In the genomic region with DNA sequence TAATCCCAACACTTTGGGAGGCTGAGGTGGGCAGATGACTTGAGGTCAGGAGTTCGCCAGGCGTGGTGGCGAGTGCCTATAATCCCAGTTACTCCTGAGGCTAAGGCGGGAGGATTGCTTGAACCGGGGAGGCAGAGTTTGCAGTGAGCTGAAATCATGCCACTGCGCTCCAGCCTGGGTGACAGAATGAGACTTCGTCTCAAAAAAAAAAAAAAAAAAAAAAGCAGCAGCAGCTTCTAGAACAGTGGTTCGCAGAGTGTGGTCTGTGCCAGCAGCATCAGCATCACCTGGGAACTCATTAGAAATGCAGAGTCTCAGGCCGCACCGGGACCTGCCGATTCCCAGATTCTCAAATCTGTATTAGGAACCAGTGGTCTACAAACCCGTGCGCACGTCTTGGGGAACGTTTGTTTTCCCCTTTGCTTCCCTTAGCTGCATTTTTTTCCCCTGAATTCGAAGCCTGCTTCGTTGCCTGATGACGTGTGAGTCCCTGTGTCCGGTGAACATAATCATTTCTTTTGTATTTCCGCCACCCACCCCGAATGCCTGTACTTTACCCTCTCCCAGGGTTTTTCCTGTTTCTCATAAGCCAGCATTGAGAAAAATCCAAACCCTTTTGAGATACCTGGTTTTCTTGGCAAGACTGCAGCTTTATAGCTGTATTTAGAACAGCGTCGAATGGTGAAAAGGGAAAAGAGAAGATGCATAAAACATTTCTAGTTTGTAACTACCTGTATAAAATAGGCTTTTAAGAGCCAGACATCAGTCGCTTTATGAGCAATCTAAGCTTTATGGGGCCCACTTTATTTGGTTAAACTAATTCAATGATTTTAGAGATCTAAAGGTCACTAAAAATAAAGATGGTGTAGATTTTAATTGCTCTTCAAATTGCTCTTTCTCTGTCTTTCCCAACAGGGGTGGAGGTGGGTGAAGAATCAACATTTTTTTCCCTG, we compare ENCODE assay signal across 15 cellular contexts. TPM values are rescaled to one million over a fixed set of nuclear protein-coding genes. Genes with fewer than 3 reads are reported as not detected.
DNase-seq lines count a peak whose midpoint lies in the region; ATAC-seq and TF ChIP-seq lines count a peak whose summit lies in the region.
"Had no signal": no experiment of that assay in that cellular context is flagged by ENCODE, and none has a peak within 500 bp of the region (broad histone marks: within the 10 kb centered on the region; RNA-seq: fewer than 3 reads in every experiment).

No MANE protein-coding gene starts in this region.

- no peak overlapping the region for H3K4me3 Mint-ChIP-seq in activated naive CD4-positive, alpha-beta T cell treated with anti-CD3 and anti-CD28 coated beads, Interleukin-2, amount 50 U/mL, for 24 hours
- H3K4me3 Mint-ChIP-seq: naive thymus-derived CD4-positive, alpha-beta T cell had no signal

- H3K4me1 Mint-ChIP-seq in activated naive CD4-positive, alpha-beta T cell treated with anti-CD3 and anti-CD28 coated beads, Interleukin-2, amount 50 U/mL, for 24 hours: peaks cover 28% of the 10 kb centered on the region

- no peak overlapping the region for H3K4me3 ChIP-seq in mucosa of descending colon
- H3K4me3 ChIP-seq: esophagus squamous epithelium had no signal

- no peaks in the 10 kb centered on the region for H3K9me3 ChIP-seq in mucosa of descending colon
- H3K9me3 ChIP-seq: esophagus squamous epithelium had no signal

- ATAC-seq in mucosa of descending colon: peak; percentile 78
- ATAC-seq: naive thymus-derived CD4-positive, alpha-beta T cell had no signal

- H3K36me3 ChIP-seq in mucosa of descending colon (ENCODE audit: low read depth): no peaks in the 10 kb centered on the region

- H3K27ac Mint-ChIP-seq in activated naive CD4-positive, alpha-beta T cell treated with anti-CD3 and anti-CD28 coated beads, Interleukin-2, amount 50 U/mL, for 24 hours: peak overlapping the region; percentile 79

- H3K27me3 Mint-ChIP-seq in activated naive CD4-positive, alpha-beta T cell treated with anti-CD3 and anti-CD28 coated beads, Interleukin-2, amount 50 U/mL, for 24 hours: no peaks in the 10 kb centered on the region
- H3K27me3 Mint-ChIP-seq: CD4-positive, alpha-beta memory T cell; naive thymus-derived CD4-positive, alpha-beta T cell had no signal

- DNase-seq in activated naive CD4-positive, alpha-beta T cell treated with anti-CD3 and anti-CD28 coated beads, Interleukin-2, amount 50 U/mL, for 16 hours: no peak
- DNase-seq in dermis blood vessel endothelial cell: peak; percentile 67
- DNase-seq in mucosa of descending colon: peak in 2 of 3 donors; percentile 54 to 78
- peak; percentile 68 for DNase-seq in superior temporal gyrus (ENCODE audit: extremely low spot score)
- DNase-seq in GOT3 (lab: John Stamatoyannopoulos, UW): no peak
- DNase-seq in ecto neural progenitor cell (ENCODE audit: low spot score): no peak
- no peak for DNase-seq in activated T-cell treated with anti-CD3 and anti-CD28 coated beads, Interleukin-2, amount 50 U/mL, for 1 hour
- DNase-seq: 8988T; activated CD4-positive, alpha-beta T cell treated with anti-CD3 and anti-CD28 coated beads for 1 hour; CD4-positive, alpha-beta memory T cell; esophagus squamous epithelium; Karpas-422; naive thymus-derived CD4-positive, alpha-beta T cell; NCI-H187 treated with DMSO at 0.1 percent for 48 hours had no signal

- H3K4me1 ChIP-seq in mucosa of descending colon (ENCODE audit: low read depth): peaks cover 45% of the 10 kb centered on the region

- intact Hi-C loops in mucosa of descending colon (cut with DNase I, micrococcal nuclease): no loop called here

- TF ChIP-seq CTCF in mucosa of descending colon (IDR thresholded peaks at IDR 0.05): no peak

- no peaks in the 10 kb centered on the region for H3K9me3 Mint-ChIP-seq in activated naive CD4-positive, alpha-beta T cell treated with anti-CD3 and anti-CD28 coated beads, Interleukin-2, amount 50 U/mL, for 24 hours
- H3K9me3 Mint-ChIP-seq: CD4-positive, alpha-beta memory T cell; naive thymus-derived CD4-positive, alpha-beta T cell had no signal

- peaks cover 3% of the 10 kb centered on the region for H3K36me3 Mint-ChIP-seq in activated naive CD4-positive, alpha-beta T cell treated with anti-CD3 and anti-CD28 coated beads, Interleukin-2, amount 50 U/mL, for 24 hours

RNA-seq across cellular contexts. Expression of a gene that starts 49.8 kb away (rescaled TPM):
- total RNA-seq in dermis blood vessel endothelial cell: 12.2 and 12.9 TPM in 2 replicates
- total RNA-seq in mucosa of descending colon: 10 to 100 TPM; 18.1 to 19.7 (median 18.5) TPM

RNA-seq across cellular contexts. Expression of a gene that starts 54.5 kb away (rescaled TPM):
- 148 and 336 TPM in 2 replicates for total RNA-seq in dermis blood vessel endothelial cell
- 100 to 1,000 TPM in 1 of 3 donors, 10 to 100 TPM in 2; 10.8 to 108 (median 30.3) TPM for total RNA-seq in mucosa of descending colon
- total RNA-seq: CD4-positive, alpha-beta memory T cell had no signal

Comparison
In these comparisons a context has a peak if more than half of its experiments do, and no peak if none do; other contexts are left out.
1. DNase-seq: peak in dermis blood vessel endothelial cell (single experiment), mucosa of descending colon (2 of 3) and superior temporal gyrus (single experiment); none in activated naive CD4-positive, alpha-beta T cell treated with anti-CD3 and anti-CD28 coated beads, Interleukin-2, amount 50 U/mL, for 16 hours (single experiment), GOT3 (single experiment), ecto neural progenitor cell (single experiment) and activated T-cell treated with anti-CD3 and anti-CD28 coated beads, Interleukin-2, amount 50 U/mL, for 1 hour (single experiment).